In genomic region chr9:136690841-136691261, GRCh38 we compare ENCODE assay signal across 16 cellular contexts. TPM values are rescaled to one million over a fixed set of nuclear protein-coding genes. Genes with fewer than 3 reads are reported as not detected.
DNase-seq lines count a peak whose midpoint lies in the region; ATAC-seq and TF ChIP-seq lines count a peak whose summit lies in the region.
"Had no signal": no experiment of that assay in that cellular context is flagged by ENCODE, and none has a peak within 500 bp of the region (broad histone marks: within the 10 kb centered on the region; RNA-seq: fewer than 3 reads in every experiment).

No MANE protein-coding gene starts in this region.

- H3K4me3 ChIP-seq in NT2/D1 (ENCODE audit: insufficient read length, low read depth) (no peak overlapping the region), parathyroid adenoma (ENCODE audit: low read depth, low read length) (no peak overlapping the region)

- H3K9ac ChIP-seq in NT2/D1 (ENCODE audit: insufficient read length, low read depth) (peak overlapping the region; percentile 61), parathyroid adenoma (no peak overlapping the region)

- H3K4me1 ChIP-seq in NT2/D1 (ENCODE audit: insufficient read depth, insufficient read length) (peaks cover 40% of the 10 kb centered on the region), parathyroid adenoma (no peaks in the 10 kb centered on the region)

- H3K36me3 ChIP-seq in NT2/D1 (ENCODE audit: insufficient read depth, insufficient read length, low read length) (no peaks in the 10 kb centered on the region), parathyroid adenoma (ENCODE audit: control insufficient read depth, insufficient read depth, low read length) (no peaks in the 10 kb centered on the region)

- H2AFZ ChIP-seq in parathyroid adenoma, result no peak overlapping the region

- peak overlapping the region; percentile 31 for H3K4me2 ChIP-seq in parathyroid adenoma (ENCODE audit: low read length)

- H3K79me2 ChIP-seq in parathyroid adenoma, result no peaks in the 10 kb centered on the region

- H3K27me3 ChIP-seq in NT2/D1 (ENCODE audit: insufficient read depth, insufficient read length) (peaks cover 33% of the 10 kb centered on the region), parathyroid adenoma (ENCODE audit: control insufficient read depth, insufficient read depth, low read length) (no peaks in the 10 kb centered on the region)

- TF ChIP-seq CTCF in parathyroid adenoma (IDR thresholded peaks at IDR 0.05), result no peak

- intact Hi-C loops in Right ventricle myocardium superior (cut with DNase I), result no loop called here

- DNase-seq in DMS153 (lab: John Stamatoyannopoulos, UW), result peak; percentile 54
- no peak for DNase-seq in NT2/D1 (ENCODE audit: low read depth, low spot score)
- peak; percentile 82 for DNase-seq in Right ventricle myocardium superior
- DNase-seq in stimulated activated CD4-positive, alpha-beta T cell treated with anti-CD3 and anti-CD28 coated beads, Interleukin-4, amount 100 ng/mL, for 24 hours, result no peak
- DNase-seq in activated CD4-positive, alpha-beta T cell treated with anti-CD3 and anti-CD28 coated beads for 1 hour, result no peak
- DNase-seq: activated CD4-positive, alpha-beta T cell treated with anti-CD3 and anti-CD28 coated beads, Interleukin-2, amount 50 U/mL, for 48 hours; activated T-cell treated with anti-CD3 and anti-CD28 coated beads, Interleukin-2, amount 50 U/mL, for 72 hours; Calu3; foreskin melanocyte; immature natural killer cell; midbrain; occipital lobe; PC-3 had no signal

- ATAC-seq in Right ventricle myocardium superior (ENCODE audit: poor library complexity) (peak; percentile 36), GM19023 (IDR thresholded peaks at IDR 0.05; ENCODE audit: unreplicated experiment) (no peak), GM21423 (IDR thresholded peaks at IDR 0.05; ENCODE audit: unreplicated experiment) (no peak)
- ATAC-seq: activated T-cell treated with anti-CD3 and anti-CD28 coated beads, Interleukin-2, amount 50 U/mL, for 72 hours; PC-3 had no signal

- H3K9me3 ChIP-seq in NT2/D1 (ENCODE audit: insufficient read depth, low read length) (no peaks in the 10 kb centered on the region), parathyroid adenoma (ENCODE audit: control insufficient read depth, low read length) (no peaks in the 10 kb centered on the region)

- peak overlapping the region; percentile 32 for H3K27ac ChIP-seq in parathyroid adenoma

RNA-seq across cellular contexts. Expression of gene AGPAT2, which starts 3.6 kb away (rescaled TPM):
- total RNA-seq in Right ventricle myocardium superior, result 48.6 TPM

RNA-seq across cellular contexts. Expression of gene DIPK1B, which starts 21.5 kb away (rescaled TPM):
- 15.1 TPM for total RNA-seq in Right ventricle myocardium superior

RNA-seq across cellular contexts. Expression of gene EGFL7, which starts 28.1 kb away (rescaled TPM):
- 61.5 TPM for total RNA-seq in Right ventricle myocardium superior

RNA-seq across cellular contexts. Expression of gene LCN10, which starts 51.9 kb away (rescaled TPM):
- 7.7 TPM for total RNA-seq in Right ventricle myocardium superior
- total RNA-seq: occipital lobe, PC-3 had no signal

RNA-seq across cellular contexts. Expression of gene LCN6, which starts 57.5 kb away (rescaled TPM):
- total RNA-seq in Right ventricle myocardium superior, result 13.0 TPM
- total RNA-seq: activated T-cell treated with anti-CD3 and anti-CD28 coated beads, Interleukin-2, amount 50 U/mL, for 72 hours; Calu3; occipital lobe; PC-3 had no signal

Comparison
In these comparisons a context has a peak if more than half of its experiments do, and no peak if none do; other contexts are left out.
1. DNase-seq: peak in DMS153 (single experiment) and Right ventricle myocardium superior (single experiment); none in NT2/D1 (single experiment), stimulated activated CD4-positive, alpha-beta T cell treated with anti-CD3 and anti-CD28 coated beads, Interleukin-4, amount 100 ng/mL, for 24 hours (single experiment) and activated CD4-positive, alpha-beta T cell treated with anti-CD3 and anti-CD28 coated beads for 1 hour (single experiment).